20 cellular contexts compared by ENCODE assay signal in genomic region chr3:55538158-55538557, GRCh38.
"Had no signal": no experiment of that assay in that cellular context is flagged by ENCODE, and none has a peak within 500 bp of the region (broad histone marks: within the 10 kb centered on the region; RNA-seq: fewer than 3 reads in every experiment).

No MANE protein-coding gene starts in this region.

- H3K36me3 ChIP-seq: left ventricle myocardium inferior, neutrophil, pancreas, stomach, vagina had no signal

- H3K27ac ChIP-seq: foreskin keratinocyte, left ventricle myocardium inferior, neutrophil, pancreas, stomach, vagina had no signal

- H3K4me3 ChIP-seq: left ventricle myocardium inferior, pancreas, smooth muscle cell, stomach, vagina had no signal

- H3K4me2 ChIP-seq: smooth muscle cell had no signal

- ATAC-seq: activated CD8-positive, alpha-beta T cell treated with anti-CD3 and anti-CD28 coated beads for 36 hours; activated naive CD8-positive, alpha-beta T cell treated with anti-CD3 and anti-CD28 coated beads, Interleukin-2, amount 50 U/mL, for 24 hours; activated T-cell treated with anti-CD3 and anti-CD28 coated beads, Interleukin-2, amount 50 U/mL, for 4 hours; foreskin keratinocyte; pancreas; sciatic nerve had no signal

- H3K9me3 ChIP-seq: left ventricle myocardium inferior, neutrophil, pancreas, stomach, vagina had no signal

- H3K27me3 ChIP-seq: neutrophil, pancreas, stomach, vagina had no signal

- DNase-seq: activated CD4-positive, alpha-beta T cell treated with anti-CD3 and anti-CD28 coated beads for 4 hours; activated CD8-positive, alpha-beta T cell treated with anti-CD3 and anti-CD28 coated beads for 36 hours; activated naive CD4-positive, alpha-beta T cell treated with anti-CD3 and anti-CD28 coated beads for 36 hours; activated naive CD8-positive, alpha-beta T cell treated with anti-CD3 and anti-CD28 coated beads, Interleukin-2, amount 50 U/mL, for 24 hours; activated T-cell treated with anti-CD3 and anti-CD28 coated beads, Interleukin-2, amount 50 U/mL, for 4 hours; anterior cingulate cortex; caudate nucleus; foreskin keratinocyte; hippocampal formation; left ventricle myocardium inferior; mammary epithelial cell; pancreas; stimulated activated CD4-positive, alpha-beta T cell treated with anti-CD3 and anti-CD28 coated beads, Interleukin-4, amount 100 ng/mL, for 1 hour; stomach; T-helper 2 cell; trophoblast cell had no signal

- H3K4me1 ChIP-seq: left ventricle myocardium inferior, pancreas, stomach, vagina had no signal
